In the genomic region with DNA sequence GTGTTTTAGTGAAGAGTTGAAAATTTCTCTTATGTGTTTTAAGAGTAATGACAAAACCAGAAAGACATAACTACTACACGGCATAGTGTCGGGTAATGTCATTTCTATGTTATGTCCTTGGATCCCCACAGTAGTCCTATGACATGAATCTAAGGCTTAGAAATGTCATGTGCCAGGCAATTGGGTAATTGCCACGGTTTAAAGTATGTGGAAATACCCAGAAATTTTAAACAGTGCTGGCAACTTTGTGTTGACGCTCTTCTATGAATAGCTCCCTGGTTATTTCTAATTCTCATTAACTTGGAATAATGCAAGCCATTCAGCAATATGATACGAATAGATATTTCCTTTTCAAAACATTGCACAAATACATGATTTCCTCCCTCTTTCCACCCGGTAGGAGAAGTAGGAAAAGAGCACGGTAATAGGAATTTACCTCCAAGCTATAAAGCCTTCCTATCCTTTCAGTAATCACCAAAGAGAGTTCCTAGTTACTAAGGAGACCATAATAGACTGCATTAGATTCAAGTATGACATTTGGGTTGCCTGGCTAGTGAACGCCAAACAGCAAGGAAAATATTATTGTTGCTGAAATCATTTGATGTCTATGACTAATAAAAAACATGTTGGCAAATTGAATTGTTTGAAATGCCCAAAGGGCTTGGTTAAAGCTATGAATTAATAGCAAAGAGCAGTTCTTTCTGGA, we compare ENCODE assay signal across 16 cellular contexts.
A peak's percentile ranks its signal among the peaks of the same experiment; 100 is the strongest.
DNase-seq lines count a peak whose midpoint lies in the region; ATAC-seq, FAIRE-seq and TF ChIP-seq lines count a peak whose summit lies in the region.
"Had no signal": no experiment of that assay in that cellular context is flagged by ENCODE, and none has a peak within 500 bp of the region (broad histone marks: within the 10 kb centered on the region; RNA-seq: fewer than 3 reads in every experiment).

No MANE protein-coding gene starts in this region.

- H3K27ac Mint-ChIP-seq in HFFc6 (peak overlapping the region; percentile 55; the same call in 1 of the 2 replicates), MCF 10A (ENCODE audit: low read depth, unreplicated experiment) (peak overlapping the region; percentile 97)
- no peak overlapping the region for H3K27ac Mint-ChIP-seq in activated naive CD4-positive, alpha-beta T cell treated with anti-CD3 and anti-CD28 coated beads, Interleukin-2, amount 10 ng/mL, durations not matched to agents 7 days and 5 days
- H3K27ac Mint-ChIP-seq: activated CD4-positive, alpha-beta memory T cell treated with anti-CD3 and anti-CD28 coated beads, Interleukin-2, amount 10 ng/mL, durations not matched to agents 7 days and 5 days; activated naive CD4-positive, alpha-beta T cell treated with anti-CD3 and anti-CD28 coated beads for 36 hours; CD8-positive, alpha-beta memory T cell; natural killer cell had no signal

- no peaks in the 10 kb centered on the region for H3K9me3 Mint-ChIP-seq in HFFc6
- H3K9me3 Mint-ChIP-seq in MCF 10A (ENCODE audit: unreplicated experiment) = no peaks in the 10 kb centered on the region
- H3K9me3 Mint-ChIP-seq in activated naive CD4-positive, alpha-beta T cell treated with anti-CD3 and anti-CD28 coated beads, Interleukin-2, amount 10 ng/mL, durations not matched to agents 7 days and 5 days = no peaks in the 10 kb centered on the region
- H3K9me3 Mint-ChIP-seq: activated CD4-positive, alpha-beta memory T cell treated with anti-CD3 and anti-CD28 coated beads, Interleukin-2, amount 10 ng/mL, durations not matched to agents 7 days and 5 days; activated naive CD4-positive, alpha-beta T cell treated with anti-CD3 and anti-CD28 coated beads for 36 hours; CD8-positive, alpha-beta memory T cell; natural killer cell had no signal

- H3K36me3 Mint-ChIP-seq in HFFc6 (ENCODE audit: low read depth) (no peaks in the 10 kb centered on the region), MCF 10A (ENCODE audit: insufficient read depth, unreplicated experiment) (peaks cover 7% of the 10 kb centered on the region)
- H3K36me3 Mint-ChIP-seq in activated naive CD4-positive, alpha-beta T cell treated with anti-CD3 and anti-CD28 coated beads, Interleukin-2, amount 10 ng/mL, durations not matched to agents 7 days and 5 days = no peaks in the 10 kb centered on the region
- H3K36me3 Mint-ChIP-seq: natural killer cell had no signal

- H3K9ac ChIP-seq in stomach smooth muscle (ENCODE audit: low read length in 2 of 2) = no peak overlapping the region

- H3K4me1 ChIP-seq in stomach smooth muscle (ENCODE audit: control insufficient read depth, insufficient read depth, low read length) = peaks cover 18% of the 10 kb centered on the region

- no peak overlapping the region for H3K4me3 ChIP-seq in stomach smooth muscle (ENCODE audit: low read length in 2 of 2)

- BruUV-seq in MCF 10A (replicated peaks; lab: Mats Ljungman, UMichigan) = no TSS peak

- peak; percentile 41 for DNase-seq in HFFc6
- peak; percentile 74 for DNase-seq in MCF 10A (ENCODE audit: unreplicated experiment)
- no peak for DNase-seq in activated naive CD4-positive, alpha-beta T cell treated with anti-CD3 and anti-CD28 coated beads, Interleukin-2, amount 10 ng/mL, durations not matched to agents 7 days and 5 days
- no peak for DNase-seq in NCI-H2029 (lab: John Stamatoyannopoulos, UW)
- DNase-seq: activated CD4-positive, alpha-beta memory T cell treated with anti-CD3 and anti-CD28 coated beads, Interleukin-2, amount 10 ng/mL, durations not matched to agents 7 days and 5 days; activated naive CD4-positive, alpha-beta T cell treated with anti-CD3 and anti-CD28 coated beads for 36 hours; CD8-positive, alpha-beta memory T cell; natural killer cell; NCI-H187; T-helper 2 cell had no signal

- CTCF ChIA-PET in MCF 10A (lab: Yijun Ruan, JAX) = interaction anchor here (0.7 to 1.7 kb wide), 13 partner anchors 9 to 308 kb away, joined by 3 to 5 read pairs (median 3); no protein-coding TSS in a partner anchor
- CTCF ChIA-PET in activated naive CD4-positive, alpha-beta T cell treated with anti-CD3 and anti-CD28 coated beads, Interleukin-2, amount 10 ng/mL, durations not matched to agents 7 days and 5 days (lab: Charles Lee) = interaction anchor here (1.9 kb wide), 1 partner anchor 308 kb away, joined by 4 read pairs; no protein-coding TSS in a partner anchor

- TF ChIP-seq CTCF in HFFc6 (IDR thresholded peaks at IDR 0.05) (no peak), MCF 10A (IDR thresholded peaks at IDR 0.05; ENCODE audit: unreplicated experiment) (no peak)

- peak overlapping the region; percentile 32 for H3K27ac ChIP-seq in stomach smooth muscle (ENCODE audit: low read length)

- H3K27me3 ChIP-seq in stomach smooth muscle (ENCODE audit: control insufficient read depth in 1 of 2, insufficient read depth in 2 of 2, low read length in 2 of 2) = no peaks in the 10 kb centered on the region

- POLR2A ChIA-PET in MCF 10A (lab: Yijun Ruan, JAX) = interaction anchor here (0.6 to 2.5 kb wide), 19 partner anchors 11 to 320 kb away, joined by 3 to 12 read pairs (median 3); no protein-coding TSS in a partner anchor

- H3K36me3 ChIP-seq in stomach smooth muscle (ENCODE audit: control insufficient read depth in 2 of 2, insufficient read depth in 2 of 2, low read length in 2 of 2) = no peaks in the 10 kb centered on the region

- no peak for ATAC-seq in HG03342 (IDR thresholded peaks at IDR 0.05; ENCODE audit: unreplicated experiment)
- ATAC-seq in HG03571 (IDR thresholded peaks at IDR 0.05; ENCODE audit: unreplicated experiment) = no peak
- ATAC-seq: HepG2, natural killer cell had no signal

- intact Hi-C loops in MCF 10A (cut with micrococcal nuclease) = loop anchor here (10.0 kb wide), 1 partner anchor 803 kb away; no protein-coding TSS in a partner anchor

- H3K9me3 ChIP-seq in stomach smooth muscle (ENCODE audit: control insufficient read depth in 2 of 2, low read length in 2 of 2) = no peaks in the 10 kb centered on the region

- H3K4me3 Mint-ChIP-seq in HFFc6 (no peak overlapping the region), MCF 10A (ENCODE audit: unreplicated experiment) (peak overlapping the region; percentile 40)
- no peak overlapping the region for H3K4me3 Mint-ChIP-seq in activated naive CD4-positive, alpha-beta T cell treated with anti-CD3 and anti-CD28 coated beads, Interleukin-2, amount 10 ng/mL, durations not matched to agents 7 days and 5 days
- H3K4me3 Mint-ChIP-seq: activated CD4-positive, alpha-beta memory T cell treated with anti-CD3 and anti-CD28 coated beads, Interleukin-2, amount 10 ng/mL, durations not matched to agents 7 days and 5 days; activated naive CD4-positive, alpha-beta T cell treated with anti-CD3 and anti-CD28 coated beads for 36 hours; CD8-positive, alpha-beta memory T cell; natural killer cell had no signal

- peak; percentile 96 for FAIRE-seq in islet of Langerhans (lab: Jason Lieb, UNC)
- FAIRE-seq: H1, HepG2 had no signal

- H3K27me3 Mint-ChIP-seq in HFFc6 (ENCODE audit: insufficient read depth) (peaks cover 5% of the 10 kb centered on the region; the same call in 1 of the 2 replicates), MCF 10A (ENCODE audit: insufficient read depth, unreplicated experiment) (no peaks in the 10 kb centered on the region)
- H3K27me3 Mint-ChIP-seq in activated naive CD4-positive, alpha-beta T cell treated with anti-CD3 and anti-CD28 coated beads, Interleukin-2, amount 10 ng/mL, durations not matched to agents 7 days and 5 days = no peaks in the 10 kb centered on the region

- H3K4me1 Mint-ChIP-seq in HFFc6 (ENCODE audit: low read depth) = peaks cover 17% of the 10 kb centered on the region; the same call in 1 of the 2 replicates
- peaks cover 25% of the 10 kb centered on the region for H3K4me1 Mint-ChIP-seq in MCF 10A (ENCODE audit: insufficient read depth, unreplicated experiment)
- H3K4me1 Mint-ChIP-seq in activated naive CD4-positive, alpha-beta T cell treated with anti-CD3 and anti-CD28 coated beads, Interleukin-2, amount 10 ng/mL, durations not matched to agents 7 days and 5 days = no peaks in the 10 kb centered on the region
- H3K4me1 Mint-ChIP-seq: activated CD4-positive, alpha-beta memory T cell treated with anti-CD3 and anti-CD28 coated beads, Interleukin-2, amount 10 ng/mL, durations not matched to agents 7 days and 5 days; CD8-positive, alpha-beta memory T cell; natural killer cell had no signal

Comparison
In these comparisons a context has a peak if more than half of its experiments do, and no peak if none do; other contexts are left out.
1. DNase-seq: peak in HFFc6 (single experiment) and MCF 10A (single experiment); none in activated naive CD4-positive, alpha-beta T cell treated with anti-CD3 and anti-CD28 coated beads, Interleukin-2, amount 10 ng/mL, durations not matched to agents 7 days and 5 days (single experiment) and NCI-H2029 (single experiment).